8 cellular contexts compared by ENCODE assay signal in genomic region chr9:24210641-24211040, GRCh38.
"Had no signal": no experiment of that assay in that cellular context is flagged by ENCODE, and none has a peak within 500 bp of the region (broad histone marks: within the 10 kb centered on the region; RNA-seq: fewer than 3 reads in every experiment).

No MANE protein-coding gene starts in this region.

- ATAC-seq: GM12878 had no signal

- FAIRE-seq: G401.6, GM12878, GM12891, GM12892, GM18507, GM19239 had no signal

- H3K4me3 ChIP-seq: GM12878 had no signal

- DNase-seq: GDM1, GF-D8 had no signal
